In the genomic region with DNA sequence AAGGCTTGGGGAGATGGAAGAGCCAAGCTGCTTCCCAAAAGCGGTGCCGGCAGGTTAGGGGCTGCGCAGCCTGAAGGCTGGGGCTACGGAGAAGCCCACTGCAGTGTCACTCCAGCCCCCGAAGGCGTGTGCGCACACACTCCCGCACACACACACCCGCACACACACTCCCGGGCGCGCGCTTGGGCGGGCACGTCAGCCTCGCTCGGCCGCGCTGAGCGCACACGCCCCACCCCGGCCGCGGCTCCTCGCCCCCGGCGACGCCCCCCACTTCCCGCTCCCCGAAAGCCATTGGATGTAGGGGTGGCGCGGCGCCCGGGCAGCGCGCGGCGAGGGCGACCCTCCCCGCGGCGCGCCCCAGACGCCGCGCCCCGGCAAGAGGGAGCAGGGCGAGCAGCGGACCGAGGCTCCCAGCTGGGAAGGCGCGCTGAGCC, we compare ENCODE assay signal across 8 cellular contexts. TPM values are rescaled to one million over a fixed set of nuclear protein-coding genes. Genes with fewer than 3 reads are reported as not detected.
A peak's percentile ranks its signal among the peaks of the same experiment; 100 is the strongest.
DNase-seq lines count a peak whose midpoint lies in the region; ATAC-seq and TF ChIP-seq lines count a peak whose summit lies in the region.

A gene with protein sequence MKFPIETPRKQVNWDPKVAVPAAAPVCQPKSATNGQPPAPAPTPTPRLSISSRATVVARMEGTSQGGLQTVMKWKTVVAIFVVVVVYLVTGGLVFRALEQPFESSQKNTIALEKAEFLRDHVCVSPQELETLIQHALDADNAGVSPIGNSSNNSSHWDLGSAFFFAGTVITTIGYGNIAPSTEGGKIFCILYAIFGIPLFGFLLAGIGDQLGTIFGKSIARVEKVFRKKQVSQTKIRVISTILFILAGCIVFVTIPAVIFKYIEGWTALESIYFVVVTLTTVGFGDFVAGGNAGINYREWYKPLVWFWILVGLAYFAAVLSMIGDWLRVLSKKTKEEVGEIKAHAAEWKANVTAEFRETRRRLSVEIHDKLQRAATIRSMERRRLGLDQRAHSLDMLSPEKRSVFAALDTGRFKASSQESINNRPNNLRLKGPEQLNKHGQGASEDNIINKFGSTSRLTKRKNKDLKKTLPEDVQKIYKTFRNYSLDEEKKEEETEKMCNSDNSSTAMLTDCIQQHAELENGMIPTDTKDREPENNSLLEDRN (minus strand): TSS at position 184 of the 434 bp plus-strand sequence. CDS start 471 bp downstream, outside the sequence.

- POLR2A ChIA-PET in activated CD4-positive, alpha-beta T cell treated with anti-CD3 and anti-CD28 coated beads for 36 hours (lab: Charles Lee): no interaction called here

- H3K27ac ChIP-seq in WERI-Rb-1 (no peak within 1 kb of the TSS), urinary bladder (ENCODE audit: low read depth) (no peak within 1 kb of the TSS)

- no peaks in the 10 kb centered on the region for H3K9me3 ChIP-seq in WERI-Rb-1 (ENCODE audit: severe bottlenecking)
- no peaks in the 10 kb centered on the region for H3K9me3 ChIP-seq in iPS-18c (ENCODE audit: control insufficient read depth, insufficient read depth, low read length)

- H3K4me1 ChIP-seq in urinary bladder (ENCODE audit: insufficient read depth): no peaks in the 10 kb centered on the region

- no peak for TF ChIP-seq CTCF in WERI-Rb-1 (IDR thresholded peaks at IDR 0.05; ENCODE audit: low read depth, low read length)

- no peaks in the 10 kb centered on the region for H3K9me3 Mint-ChIP-seq in activated CD4-positive, alpha-beta T cell treated with anti-CD3 and anti-CD28 coated beads for 36 hours (ENCODE audit: low read depth)

- H3K27ac Mint-ChIP-seq in activated CD4-positive, alpha-beta T cell treated with anti-CD3 and anti-CD28 coated beads for 36 hours: no peak within 1 kb of the TSS

- H3K4me3 Mint-ChIP-seq in activated CD4-positive, alpha-beta T cell treated with anti-CD3 and anti-CD28 coated beads for 36 hours: peak within 1 kb of the TSS; percentile 46

- no peak for DNase-seq in activated CD4-positive, alpha-beta T cell treated with anti-CD3 and anti-CD28 coated beads for 36 hours
- no peak for DNase-seq in activated CD4-positive, alpha-beta T cell treated with anti-CD3 and anti-CD28 coated beads for 1 hour
- DNase-seq in WERI-Rb-1 (no peak), left colon (no peak)
- DNase-seq in activated CD4-positive, CD25-positive, alpha-beta regulatory T cell (lab: John Stamatoyannopoulos, UW): no peak

- H3K36me3 Mint-ChIP-seq in activated CD4-positive, alpha-beta T cell treated with anti-CD3 and anti-CD28 coated beads for 36 hours (ENCODE audit: low read depth): no peaks in the 10 kb centered on the region

- peaks cover 5% of the 10 kb centered on the region for H3K4me1 Mint-ChIP-seq in activated CD4-positive, alpha-beta T cell treated with anti-CD3 and anti-CD28 coated beads for 36 hours

- under 1% methylated on average over 52 of the region's 52 CpGs for WGBS in urinary bladder

- intact Hi-C loops in activated CD4-positive, alpha-beta T cell treated with anti-CD3 and anti-CD28 coated beads for 36 hours (cut with DNase I, micrococcal nuclease): no loop called here
- intact Hi-C loops in left colon (cut with DNase I, micrococcal nuclease): no loop called here

- no peaks in the 10 kb centered on the region for H3K36me3 ChIP-seq in WERI-Rb-1
- no peaks in the 10 kb centered on the region for H3K36me3 ChIP-seq in urinary bladder (ENCODE audit: insufficient read depth)

- peak; percentile 16 for ATAC-seq in activated CD4-positive, alpha-beta T cell treated with anti-CD3 and anti-CD28 coated beads for 36 hours
- ATAC-seq in HG02642 (IDR thresholded peaks at IDR 0.05; ENCODE audit: poor library complexity, unreplicated experiment) (peak; percentile 41), left colon (no peak)

- CTCF ChIA-PET in activated CD4-positive, alpha-beta T cell treated with anti-CD3 and anti-CD28 coated beads for 36 hours (lab: Charles Lee): no interaction called here

- H3K27me3 Mint-ChIP-seq in activated CD4-positive, alpha-beta T cell treated with anti-CD3 and anti-CD28 coated beads for 36 hours: peaks cover 42% of the 10 kb centered on the region

- H3K4me3 ChIP-seq in WERI-Rb-1 (ENCODE audit: low read depth, low read length) (peak within 1 kb of the TSS; percentile 78), iPS-18c (ENCODE audit: insufficient read depth, low read depth, low read length) (peak within 1 kb of the TSS; percentile 63), urinary bladder (ENCODE audit: low read depth, low read length) (peak within 1 kb of the TSS; percentile 27)

- H3K27me3 ChIP-seq in WERI-Rb-1 (ENCODE audit: insufficient read depth, low read depth, severe bottlenecking): peaks cover 66% of the 10 kb centered on the region

RNA-seq across cellular contexts. Expression of the gene that starts here (rescaled TPM):
- total RNA-seq in activated CD4-positive, alpha-beta T cell treated with anti-CD3 and anti-CD28 coated beads for 36 hours: not detected
- total RNA-seq in urinary bladder (1.1 TPM), left colon (1 to 10 TPM; 2.4 to 5.4 TPM)
- polyA plus RNA-seq in urinary bladder: 0.06 TPM

Comparison
In these comparisons a context has a peak if more than half of its experiments do, and no peak if none do; other contexts are left out.
1. Peak in ATAC-seq in activated CD4-positive, alpha-beta T cell treated with anti-CD3 and anti-CD28 coated beads for 36 hours; RNA of the gene not detected or under 1 TPM.
2. H3K4me3 ChIP-seq: peak in every context shown above with its lines; median percentile 78 in WERI-Rb-1; 63 in iPS-18c; 27 in urinary bladder.